In genomic region chr10:78977761-78978305, GRCh38 we compare ENCODE assay signal across 8 cellular contexts.
A peak's percentile ranks its signal among the peaks of the same experiment; 100 is the strongest.
DNase-seq lines count a peak whose midpoint lies in the region; ATAC-seq and TF ChIP-seq lines count a peak whose summit lies in the region.

No MANE protein-coding gene starts in this region.

- intact Hi-C loops in right lobe of liver (cut with DNase I), result no loop called here

- CTCF ChIA-PET in CD8-positive, alpha-beta memory T cell (lab: Charles Lee), result interaction anchor here (1.6 kb wide), 1 partner anchor 218 kb away, joined by 4 read pairs; no protein-coding TSS in a partner anchor

- WGBS in right lobe of liver (ENCODE audit: insufficient coverage, low coverage, low lambda C conversion rate, missing lambda C conversion rate), result 50% methylated on average over 4 of the region's 6 CpGs

- H3K4me3 ChIP-seq in astrocyte of the cerebellum (ENCODE audit: low read depth, low read length) (no peak overlapping the region), right lobe of liver (no peak overlapping the region)
- H3K4me3 ChIP-seq in CD8-positive, alpha-beta memory T cell (ENCODE audit: low read length), result no peak overlapping the region

- peaks cover 0 to 37% (median 17%) of the 10 kb centered on the region in 4 donors for H3K4me1 ChIP-seq in right lobe of liver
- peaks cover 6% of the 10 kb centered on the region for H3K4me1 ChIP-seq in CD8-positive, alpha-beta memory T cell (ENCODE audit: insufficient read depth, low read length)

- POLR2A ChIA-PET in CD8-positive, alpha-beta memory T cell (lab: Charles Lee), result no interaction called here

- DNase-seq in stimulated activated naive CD8-positive, alpha-beta T cell treated with anti-CD3 and anti-CD28 coated beads, Interleukin-15, Interleukin-2, amounts not matched to agents 100 U/mL and 50 U/mL, for 24 hours, result no peak
- DNase-seq in astrocyte of the cerebellum (ENCODE audit: low read depth), result peak; percentile 43
- peak; percentile 62 to 70 (median 69) for DNase-seq in right lobe of liver
- no peak for DNase-seq in CD8-positive, alpha-beta memory T cell
- DNase-seq in DMS79 (lab: John Stamatoyannopoulos, UW), result no peak

- H3K9me3 Mint-ChIP-seq in stimulated activated naive CD8-positive, alpha-beta T cell treated with anti-CD3 and anti-CD28 coated beads, Interleukin-15, Interleukin-2, amounts not matched to agents 100 ng/mL and 50 ng/mL, for 24 hours, result no peaks in the 10 kb centered on the region
- no peaks in the 10 kb centered on the region for H3K9me3 Mint-ChIP-seq in CD8-positive, alpha-beta memory T cell

- H3K36me3 ChIP-seq in right lobe of liver, result no peaks in the 10 kb centered on the region
- no peaks in the 10 kb centered on the region for H3K36me3 ChIP-seq in CD8-positive, alpha-beta memory T cell (ENCODE audit: insufficient read depth, low read length)

- no peaks in the 10 kb centered on the region for H3K27me3 ChIP-seq in right lobe of liver
- H3K27me3 ChIP-seq in CD8-positive, alpha-beta memory T cell (ENCODE audit: insufficient read depth, low read length, poor library complexity, severe bottlenecking), result no peaks in the 10 kb centered on the region

- no peak for TF ChIP-seq POLR2A in right lobe of liver (IDR thresholded peaks at IDR 0.05)

- H3K27ac ChIP-seq in right lobe of liver, result no peak overlapping the region
- no peak overlapping the region for H3K27ac ChIP-seq in CD8-positive, alpha-beta memory T cell (ENCODE audit: low read depth, low read length)

- H3K27ac Mint-ChIP-seq in stimulated activated naive CD8-positive, alpha-beta T cell treated with anti-CD3 and anti-CD28 coated beads, Interleukin-15, Interleukin-2, amounts not matched to agents 100 ng/mL and 50 ng/mL, for 24 hours, result peak overlapping the region; percentile 82
- peak overlapping the region in 2 of 8 donors; percentile 8 to 58 for H3K27ac Mint-ChIP-seq in CD8-positive, alpha-beta memory T cell

- no peaks in the 10 kb centered on the region for H3K36me3 Mint-ChIP-seq in stimulated activated naive CD8-positive, alpha-beta T cell treated with anti-CD3 and anti-CD28 coated beads, Interleukin-15, Interleukin-2, amounts not matched to agents 100 ng/mL and 50 ng/mL, for 24 hours (ENCODE audit: low read depth)
- H3K36me3 Mint-ChIP-seq in CD8-positive, alpha-beta memory T cell, result peaks cover 0 to 2% (median 0%) of the 10 kb centered on the region in 3 donors

- H3K9me3 ChIP-seq in right lobe of liver, result no peaks in the 10 kb centered on the region
- H3K9me3 ChIP-seq in CD8-positive, alpha-beta memory T cell (ENCODE audit: low read length), result no peaks in the 10 kb centered on the region

- ATAC-seq in stimulated activated naive CD8-positive, alpha-beta T cell treated with anti-CD3 and anti-CD28 coated beads, Interleukin-15, Interleukin-2, amounts not matched to agents 100 U/mL and 50 U/mL, for 24 hours, result no peak
- peak in 3 of 4 donors; percentile 21 to 51 (median 48) for ATAC-seq in right lobe of liver
- no peak for ATAC-seq in HG02610 (IDR thresholded peaks at IDR 0.05; ENCODE audit: unreplicated experiment)
- ATAC-seq in GM21786 (IDR thresholded peaks at IDR 0.05; ENCODE audit: unreplicated experiment), result no peak

- no peak for TF ChIP-seq CTCF in astrocyte of the cerebellum (IDR thresholded peaks at IDR 0.05; ENCODE audit: low read depth, low read length, missing control alignments)
- TF ChIP-seq CTCF in right lobe of liver (IDR thresholded peaks at IDR 0.05), result no peak

- no peak overlapping the region for H3K4me3 Mint-ChIP-seq in stimulated activated naive CD8-positive, alpha-beta T cell treated with anti-CD3 and anti-CD28 coated beads, Interleukin-15, Interleukin-2, amounts not matched to agents 100 ng/mL and 50 ng/mL, for 24 hours
- H3K4me3 Mint-ChIP-seq in CD8-positive, alpha-beta memory T cell, result peak overlapping the region in 2 of 7 donors; percentile 3 to 71

- in situ Hi-C loops in astrocyte of the cerebellum (cut with HindIII; ENCODE audit: low sequenced_read_pairs), result no loop called here

- no peaks in the 10 kb centered on the region for H3K27me3 Mint-ChIP-seq in stimulated activated naive CD8-positive, alpha-beta T cell treated with anti-CD3 and anti-CD28 coated beads, Interleukin-15, Interleukin-2, amounts not matched to agents 100 ng/mL and 50 ng/mL, for 24 hours
- H3K27me3 Mint-ChIP-seq in CD8-positive, alpha-beta memory T cell, result peaks cover 0 to 1% of the 10 kb centered on the region in 2 donors

- H3K4me1 Mint-ChIP-seq in stimulated activated naive CD8-positive, alpha-beta T cell treated with anti-CD3 and anti-CD28 coated beads, Interleukin-15, Interleukin-2, amounts not matched to agents 100 ng/mL and 50 ng/mL, for 24 hours (ENCODE audit: low read depth), result peaks cover 54% of the 10 kb centered on the region
- H3K4me1 Mint-ChIP-seq in CD8-positive, alpha-beta memory T cell, result peaks cover 20 to 30% (median 26%) of the 10 kb centered on the region in 3 donors

Comparison
In these comparisons a context has a peak if more than half of its experiments do, and no peak if none do; other contexts are left out.
1. ATAC-seq: peak in right lobe of liver (3 of 4); none in stimulated activated naive CD8-positive, alpha-beta T cell treated with anti-CD3 and anti-CD28 coated beads, Interleukin-15, Interleukin-2, amounts not matched to agents 100 U/mL and 50 U/mL, for 24 hours (single experiment), HG02610 (single experiment) and GM21786 (single experiment).
2. DNase-seq: peak in astrocyte of the cerebellum (single experiment) and right lobe of liver (3 of 3); none in stimulated activated naive CD8-positive, alpha-beta T cell treated with anti-CD3 and anti-CD28 coated beads, Interleukin-15, Interleukin-2, amounts not matched to agents 100 U/mL and 50 U/mL, for 24 hours (single experiment), CD8-positive, alpha-beta memory T cell (0 of 5) and DMS79 (single experiment).